Comparison of ENCODE assay signal across 16 cellular contexts in genomic region chr2:3288455-3289163, GRCh38.
A peak's percentile ranks its signal among the peaks of the same experiment; 100 is the strongest.
DNase-seq lines count a peak whose midpoint lies in the region; ATAC-seq and TF ChIP-seq lines count a peak whose summit lies in the region.
"Had no signal": no experiment of that assay in that cellular context is flagged by ENCODE, and none has a peak within 500 bp of the region (broad histone marks: within the 10 kb centered on the region; RNA-seq: fewer than 3 reads in every experiment).

No MANE protein-coding gene starts in this region.

- no peaks in the 10 kb centered on the region for H4K20me1 ChIP-seq in neural cell (ENCODE audit: insufficient read depth)

- no peak overlapping the region for H3K4me3 ChIP-seq in BE2C (ENCODE audit: low read depth, low read length)
- H3K4me3 ChIP-seq in HEK293 (ENCODE audit: low read depth, low read length), result no peak overlapping the region
- peak overlapping the region; percentile 38 for H3K4me3 ChIP-seq in neural cell (ENCODE audit: low read length)
- no peak overlapping the region for H3K4me3 ChIP-seq in aorta (ENCODE audit: low read length in 2 of 2)
- H3K4me3 ChIP-seq: BLaER1, SK-N-MC had no signal

- no peak overlapping the region for H3K4me2 ChIP-seq in neural cell (ENCODE audit: low read length)
- H3K4me2 ChIP-seq: BLaER1 had no signal

- DNase-seq in BE2C (peak; percentile 62), ecto neural progenitor cell (ENCODE audit: low spot score) (no peak), aorta (no peak), HPDE6-E6E7 (ENCODE audit: extremely low spot score) (no peak)
- DNase-seq: activated CD4-positive, alpha-beta memory T cell treated with anti-CD3 and anti-CD28 coated beads, Interleukin-2, amount 10 ng/mL, durations not matched to agents 7 days and 5 days; activated T-cell treated with anti-CD3 and anti-CD28 coated beads, Interleukin-2, amount 50 U/mL, for 72 hours; central memory CD4-positive, alpha-beta T cell; DMS79 treated with DMSO at 0.1 percent for 48 hours; NCI-H2171 treated with DMSO at 0.1 percent for 48 hours; OCI-M1 had no signal

- POLR2A ChIA-PET in HEK293 (lab: Yijun Ruan, JAX), result no interaction called here

- intact Hi-C loops in aorta (cut with DNase I), result no loop called here

- H3K27me3 ChIP-seq in BE2C (no peaks in the 10 kb centered on the region), neural cell (ENCODE audit: insufficient read depth, low read depth, low read length) (no peaks in the 10 kb centered on the region), aorta (ENCODE audit: control insufficient read depth in 1 of 2, insufficient read depth in 2 of 2, low read length in 1 of 2) (no peaks in the 10 kb centered on the region)
- H3K27me3 ChIP-seq: BLaER1 had no signal

- H3K9me3 ChIP-seq in BE2C (no peaks in the 10 kb centered on the region), HEK293 (ENCODE audit: control insufficient read depth, insufficient read depth, low read depth, low read length) (no peaks in the 10 kb centered on the region), neural cell (ENCODE audit: low read length) (no peaks in the 10 kb centered on the region), aorta (ENCODE audit: control insufficient read depth, low read length) (no peaks in the 10 kb centered on the region)

- no peak for TF ChIP-seq RAD21 in neural cell (conservative IDR thresholded peaks at IDR 0.05)

- H3K79me2 ChIP-seq in neural cell (replicated peaks; ENCODE audit: insufficient read depth, low read length), result no peaks in the 10 kb centered on the region

- no peak overlapping the region for H2AFZ ChIP-seq in neural cell (ENCODE audit: low read depth, low read length)

- TF ChIP-seq EP300 in neural cell (conservative IDR thresholded peaks at IDR 0.05; ENCODE audit: poor library complexity, severe bottlenecking), result no peak

- peaks cover 2% of the 10 kb centered on the region; the same call in 1 of the 2 replicates for H3K36me3 ChIP-seq in BE2C
- H3K36me3 ChIP-seq in HEK293 (ENCODE audit: control insufficient read depth in 2 of 2, insufficient read depth in 1 of 2, low read length in 2 of 2), result no peaks in the 10 kb centered on the region
- H3K36me3 ChIP-seq in neural cell (ENCODE audit: insufficient read depth, low read length), result no peaks in the 10 kb centered on the region
- no peaks in the 10 kb centered on the region for H3K36me3 ChIP-seq in aorta (ENCODE audit: control insufficient read depth in 1 of 2, insufficient read depth in 2 of 2, low read length in 1 of 2)

- H3K27ac ChIP-seq in HEK293 (ENCODE audit: extremely low read depth, low read depth, low read length) (no peak overlapping the region), angular gyrus (ENCODE audit: low read depth, low read length) (peak overlapping the region; percentile 60), neural cell (ENCODE audit: low read length) (peak overlapping the region; percentile 70), aorta (ENCODE audit: low read depth in 1 of 2, low read length in 2 of 2) (no peak overlapping the region)
- H3K27ac ChIP-seq: BLaER1, SK-N-MC had no signal

- no peaks in the 10 kb centered on the region for H3K9me2 ChIP-seq in neural cell (ENCODE audit: insufficient read depth, low read length)

- WGBS in aorta, 2 donors, result 90 to 91% methylated on average over 21 of the region's 21 CpGs

- TF ChIP-seq CTCF in BE2C (IDR thresholded peaks at IDR 0.05; ENCODE audit: low read depth, low read length), result no peak
- TF ChIP-seq CTCF in HEK293 (tag by site-specific recombination; IDR thresholded peaks at IDR 0.05), result no peak
- TF ChIP-seq CTCF in neural cell (IDR thresholded peaks at IDR 0.05; ENCODE audit: poor library complexity, severe bottlenecking), result no peak

- peaks cover 42% of the 10 kb centered on the region for H3K4me1 ChIP-seq in BE2C
- no peaks in the 10 kb centered on the region for H3K4me1 ChIP-seq in HEK293 (ENCODE audit: control insufficient read depth, insufficient read depth, low read length)
- H3K4me1 ChIP-seq in aorta (ENCODE audit: control insufficient read depth in 1 of 2, insufficient read depth in 2 of 2, low read length in 2 of 2), result no peaks in the 10 kb centered on the region
- H3K4me1 ChIP-seq: BLaER1 had no signal

- no peaks in the 10 kb centered on the region for H3F3A ChIP-seq in neural cell (ENCODE audit: insufficient read depth, low read length, poor library complexity, severe bottlenecking)

- no peak for ATAC-seq in aorta (ENCODE audit: low FRiP score)
- ATAC-seq: activated T-cell treated with anti-CD3 and anti-CD28 coated beads, Interleukin-2, amount 50 U/mL, for 72 hours; left lobe of liver had no signal

- CTCF ChIA-PET in HEK293 (lab: Yijun Ruan, JAX), result no interaction called here

- H3K9ac ChIP-seq in neural cell (ENCODE audit: low read length), result peak overlapping the region; percentile 45
- H3K9ac ChIP-seq: BLaER1 had no signal

TF ChIP-seq in HEK293, 187 proteins besides CTCF, POLR2A, EP300 and RAD21:
- TF ChIP-seq GLIS1 (tag by site-specific recombination; IDR thresholded peaks at IDR 0.05) (peak; percentile 72), BCL11A (tag by site-specific recombination; IDR thresholded peaks at IDR 0.05; ENCODE audit: low read depth) (no peak)
TF ChIP-seq in HEK293: peak in this region for 1.

TF ChIP-seq in neural cell, 6 proteins besides CTCF, POLR2A, EP300 and RAD21:
- TF ChIP-seq TAF1 (IDR thresholded peaks at IDR 0.05; ENCODE audit: low read depth) (no peak), EZH2 (IDR thresholded peaks at IDR 0.05; ENCODE audit: borderline replicate concordance, insufficient read depth, low read length, poor library complexity, severe bottlenecking) (no peak), POLR2AphosphoS5 (IDR thresholded peaks at IDR 0.05) (no peak), SMC3 (conservative IDR thresholded peaks at IDR 0.05; ENCODE audit: poor library complexity) (no peak), MXI1 (conservative IDR thresholded peaks at IDR 0.05; ENCODE audit: poor library complexity, severe bottlenecking) (no peak)
- TF ChIP-seq, protein P1, sequence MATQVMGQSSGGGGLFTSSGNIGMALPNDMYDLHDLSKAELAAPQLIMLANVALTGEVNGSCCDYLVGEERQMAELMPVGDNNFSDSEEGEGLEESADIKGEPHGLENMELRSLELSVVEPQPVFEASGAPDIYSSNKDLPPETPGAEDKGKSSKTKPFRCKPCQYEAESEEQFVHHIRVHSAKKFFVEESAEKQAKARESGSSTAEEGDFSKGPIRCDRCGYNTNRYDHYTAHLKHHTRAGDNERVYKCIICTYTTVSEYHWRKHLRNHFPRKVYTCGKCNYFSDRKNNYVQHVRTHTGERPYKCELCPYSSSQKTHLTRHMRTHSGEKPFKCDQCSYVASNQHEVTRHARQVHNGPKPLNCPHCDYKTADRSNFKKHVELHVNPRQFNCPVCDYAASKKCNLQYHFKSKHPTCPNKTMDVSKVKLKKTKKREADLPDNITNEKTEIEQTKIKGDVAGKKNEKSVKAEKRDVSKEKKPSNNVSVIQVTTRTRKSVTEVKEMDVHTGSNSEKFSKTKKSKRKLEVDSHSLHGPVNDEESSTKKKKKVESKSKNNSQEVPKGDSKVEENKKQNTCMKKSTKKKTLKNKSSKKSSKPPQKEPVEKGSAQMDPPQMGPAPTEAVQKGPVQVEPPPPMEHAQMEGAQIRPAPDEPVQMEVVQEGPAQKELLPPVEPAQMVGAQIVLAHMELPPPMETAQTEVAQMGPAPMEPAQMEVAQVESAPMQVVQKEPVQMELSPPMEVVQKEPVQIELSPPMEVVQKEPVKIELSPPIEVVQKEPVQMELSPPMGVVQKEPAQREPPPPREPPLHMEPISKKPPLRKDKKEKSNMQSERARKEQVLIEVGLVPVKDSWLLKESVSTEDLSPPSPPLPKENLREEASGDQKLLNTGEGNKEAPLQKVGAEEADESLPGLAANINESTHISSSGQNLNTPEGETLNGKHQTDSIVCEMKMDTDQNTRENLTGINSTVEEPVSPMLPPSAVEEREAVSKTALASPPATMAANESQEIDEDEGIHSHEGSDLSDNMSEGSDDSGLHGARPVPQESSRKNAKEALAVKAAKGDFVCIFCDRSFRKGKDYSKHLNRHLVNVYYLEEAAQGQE (IDR thresholded peaks at IDR 0.05; ENCODE audit: borderline replicate concordance), result no peak

Comparison
In these comparisons a context has a peak if more than half of its experiments do, and no peak if none do; other contexts are left out.
1. H3K27ac ChIP-seq: peak in angular gyrus (single experiment) and neural cell (single experiment); none in HEK293 (single experiment) and aorta (0 of 2).